In genomic region chr9:136686534-136686793, GRCh38 we compare ENCODE assay signal across 1 cellular context.
TF ChIP-seq lines count a peak whose summit lies in the region.

No MANE protein-coding gene starts in this region.

TF ChIP-seq in WTC11, 78 proteins besides CTCF, POLR2A, EP300 and RAD21 (continued from another document):
- TF ChIP-seq, protein P1, sequence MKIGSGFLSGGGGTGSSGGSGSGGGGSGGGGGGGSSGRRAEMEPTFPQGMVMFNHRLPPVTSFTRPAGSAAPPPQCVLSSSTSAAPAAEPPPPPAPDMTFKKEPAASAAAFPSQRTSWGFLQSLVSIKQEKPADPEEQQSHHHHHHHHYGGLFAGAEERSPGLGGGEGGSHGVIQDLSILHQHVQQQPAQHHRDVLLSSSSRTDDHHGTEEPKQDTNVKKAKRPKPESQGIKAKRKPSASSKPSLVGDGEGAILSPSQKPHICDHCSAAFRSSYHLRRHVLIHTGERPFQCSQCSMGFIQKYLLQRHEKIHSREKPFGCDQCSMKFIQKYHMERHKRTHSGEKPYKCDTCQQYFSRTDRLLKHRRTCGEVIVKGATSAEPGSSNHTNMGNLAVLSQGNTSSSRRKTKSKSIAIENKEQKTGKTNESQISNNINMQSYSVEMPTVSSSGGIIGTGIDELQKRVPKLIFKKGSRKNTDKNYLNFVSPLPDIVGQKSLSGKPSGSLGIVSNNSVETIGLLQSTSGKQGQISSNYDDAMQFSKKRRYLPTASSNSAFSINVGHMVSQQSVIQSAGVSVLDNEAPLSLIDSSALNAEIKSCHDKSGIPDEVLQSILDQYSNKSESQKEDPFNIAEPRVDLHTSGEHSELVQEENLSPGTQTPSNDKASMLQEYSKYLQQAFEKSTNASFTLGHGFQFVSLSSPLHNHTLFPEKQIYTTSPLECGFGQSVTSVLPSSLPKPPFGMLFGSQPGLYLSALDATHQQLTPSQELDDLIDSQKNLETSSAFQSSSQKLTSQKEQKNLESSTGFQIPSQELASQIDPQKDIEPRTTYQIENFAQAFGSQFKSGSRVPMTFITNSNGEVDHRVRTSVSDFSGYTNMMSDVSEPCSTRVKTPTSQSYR (CRISPR knock-in tag; IDR thresholded peaks at IDR 0.05), result no peak
- TF ChIP-seq ZNF121 (CRISPR knock-in tag; IDR thresholded peaks at IDR 0.05), result no peak
